In genomic region chr2:181459646-181460045, GRCh38 we compare ENCODE assay signal across 1 cellular context.
TF ChIP-seq lines count a peak whose summit lies in the region.

No MANE protein-coding gene starts in this region.

TF ChIP-seq in GM12878, 131 proteins besides CTCF, POLR2A, EP300 and RAD21:
- TF ChIP-seq, protein P1, sequence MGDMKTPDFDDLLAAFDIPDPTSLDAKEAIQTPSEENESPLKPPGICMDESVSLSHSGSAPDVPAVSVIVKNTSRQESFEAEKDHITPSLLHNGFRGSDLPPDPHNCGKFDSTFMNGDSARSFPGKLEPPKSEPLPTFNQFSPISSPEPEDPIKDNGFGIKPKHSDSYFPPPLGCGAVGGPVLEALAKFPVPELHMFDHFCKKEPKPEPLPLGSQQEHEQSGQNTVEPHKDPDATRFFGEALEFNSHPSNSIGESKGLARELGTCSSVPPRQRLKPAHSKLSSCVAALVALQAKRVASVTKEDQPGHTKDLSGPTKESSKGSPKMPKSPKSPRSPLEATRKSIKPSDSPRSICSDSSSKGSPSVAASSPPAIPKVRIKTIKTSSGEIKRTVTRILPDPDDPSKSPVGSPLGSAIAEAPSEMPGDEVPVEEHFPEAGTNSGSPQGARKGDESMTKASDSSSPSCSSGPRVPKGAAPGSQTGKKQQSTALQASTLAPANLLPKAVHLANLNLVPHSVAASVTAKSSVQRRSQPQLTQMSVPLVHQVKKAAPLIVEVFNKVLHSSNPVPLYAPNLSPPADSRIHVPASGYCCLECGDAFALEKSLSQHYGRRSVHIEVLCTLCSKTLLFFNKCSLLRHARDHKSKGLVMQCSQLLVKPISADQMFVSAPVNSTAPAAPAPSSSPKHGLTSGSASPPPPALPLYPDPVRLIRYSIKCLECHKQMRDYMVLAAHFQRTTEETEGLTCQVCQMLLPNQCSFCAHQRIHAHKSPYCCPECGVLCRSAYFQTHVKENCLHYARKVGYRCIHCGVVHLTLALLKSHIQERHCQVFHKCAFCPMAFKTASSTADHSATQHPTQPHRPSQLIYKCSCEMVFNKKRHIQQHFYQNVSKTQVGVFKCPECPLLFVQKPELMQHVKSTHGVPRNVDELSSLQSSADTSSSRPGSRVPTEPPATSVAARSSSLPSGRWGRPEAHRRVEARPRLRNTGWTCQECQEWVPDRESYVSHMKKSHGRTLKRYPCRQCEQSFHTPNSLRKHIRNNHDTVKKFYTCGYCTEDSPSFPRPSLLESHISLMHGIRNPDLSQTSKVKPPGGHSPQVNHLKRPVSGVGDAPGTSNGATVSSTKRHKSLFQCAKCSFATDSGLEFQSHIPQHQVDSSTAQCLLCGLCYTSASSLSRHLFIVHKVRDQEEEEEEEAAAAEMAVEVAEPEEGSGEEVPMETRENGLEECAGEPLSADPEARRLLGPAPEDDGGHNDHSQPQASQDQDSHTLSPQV (IDR thresholded peaks at IDR 0.05): no peak
- TF ChIP-seq SREBF2 (IDR thresholded peaks at IDR 0.05; ENCODE audit: low read length) (no peak), PAX5 (IDR thresholded peaks at IDR 0.05; ENCODE audit: borderline replicate concordance, low read depth, low read length) (no peak), NR2C2 (IDR thresholded peaks at IDR 0.05; ENCODE audit: borderline replicate concordance, control insufficient read depth, insufficient read length, low read depth) (no peak), EGR1 (IDR thresholded peaks at IDR 0.05; ENCODE audit: borderline replicate concordance in 1 of 2, low read depth in 2 of 2, low read length in 2 of 2) (no peak), PAX8 (IDR thresholded peaks at IDR 0.05) (no peak), KAT2A (conservative IDR thresholded peaks at IDR 0.05; ENCODE audit: control insufficient read depth, low read depth, low read length) (no peak), FOS (IDR thresholded peaks at IDR 0.05; ENCODE audit: borderline replicate concordance, extremely low read depth, insufficient read length) (no peak), IRF3 (IDR thresholded peaks at IDR 0.05) (no peak)
